ENCODE assay signal across 1 cellular context in the genomic region with DNA sequence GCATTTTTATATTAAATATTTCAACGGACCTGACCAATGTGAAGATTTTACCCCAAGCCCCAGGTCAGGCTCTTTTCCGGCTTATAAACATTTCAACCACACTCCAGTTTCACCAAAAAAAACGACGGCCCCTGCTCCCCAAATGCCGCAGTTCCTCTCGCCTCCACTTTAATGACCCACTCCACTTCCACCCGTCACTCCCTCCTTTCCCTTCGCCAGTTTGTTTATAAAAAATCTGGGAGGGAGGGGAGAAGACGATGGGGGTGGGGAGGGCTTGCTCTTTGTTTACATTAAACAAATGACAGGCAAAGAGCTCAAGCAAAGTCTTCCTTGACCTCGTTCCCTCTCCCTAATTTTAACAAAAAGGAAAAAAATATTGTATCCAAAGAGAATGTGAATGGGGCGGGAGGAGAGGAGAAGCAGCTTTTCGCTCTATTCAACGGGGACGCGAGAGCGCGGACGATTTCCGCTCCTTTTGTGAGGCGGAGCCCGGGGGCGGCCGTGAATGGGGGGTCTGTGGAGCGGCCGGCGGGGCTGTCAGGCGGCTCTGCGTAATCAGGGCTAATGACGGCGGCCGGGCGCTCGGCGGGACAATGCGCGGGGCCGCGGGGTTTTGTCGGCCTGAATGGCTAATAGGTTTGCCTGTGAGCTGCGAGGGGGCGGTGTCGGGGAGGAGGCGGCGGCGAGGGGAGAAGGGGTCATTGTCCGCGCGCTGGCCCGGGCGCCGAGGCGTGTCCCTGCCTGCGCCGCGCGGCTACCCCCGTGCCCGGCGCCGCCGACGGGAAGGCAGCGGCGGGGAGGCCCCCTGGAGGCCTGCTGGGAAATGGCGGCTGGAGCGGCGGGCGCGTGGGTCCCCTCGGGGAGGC.
A peak's percentile ranks its signal among the peaks of the same experiment; 100 is the strongest.
TF ChIP-seq lines count a peak whose summit lies in the region.

No MANE protein-coding gene starts in this region.

TF ChIP-seq in HEK293, 187 proteins besides CTCF, POLR2A, EP300 and RAD21 (continued from another document):
- TF ChIP-seq, protein P1, sequence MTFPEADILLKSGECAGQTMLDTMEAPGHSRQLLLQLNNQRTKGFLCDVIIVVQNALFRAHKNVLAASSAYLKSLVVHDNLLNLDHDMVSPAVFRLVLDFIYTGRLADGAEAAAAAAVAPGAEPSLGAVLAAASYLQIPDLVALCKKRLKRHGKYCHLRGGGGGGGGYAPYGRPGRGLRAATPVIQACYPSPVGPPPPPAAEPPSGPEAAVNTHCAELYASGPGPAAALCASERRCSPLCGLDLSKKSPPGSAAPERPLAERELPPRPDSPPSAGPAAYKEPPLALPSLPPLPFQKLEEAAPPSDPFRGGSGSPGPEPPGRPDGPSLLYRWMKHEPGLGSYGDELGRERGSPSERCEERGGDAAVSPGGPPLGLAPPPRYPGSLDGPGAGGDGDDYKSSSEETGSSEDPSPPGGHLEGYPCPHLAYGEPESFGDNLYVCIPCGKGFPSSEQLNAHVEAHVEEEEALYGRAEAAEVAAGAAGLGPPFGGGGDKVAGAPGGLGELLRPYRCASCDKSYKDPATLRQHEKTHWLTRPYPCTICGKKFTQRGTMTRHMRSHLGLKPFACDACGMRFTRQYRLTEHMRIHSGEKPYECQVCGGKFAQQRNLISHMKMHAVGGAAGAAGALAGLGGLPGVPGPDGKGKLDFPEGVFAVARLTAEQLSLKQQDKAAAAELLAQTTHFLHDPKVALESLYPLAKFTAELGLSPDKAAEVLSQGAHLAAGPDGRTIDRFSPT (tag by site-specific recombination; IDR thresholded peaks at IDR 0.05), result no peak
- 0 out of 2 replicates have a peak, but pooled peaks have one; percentile 35 for TF ChIP-seq KLF9 (tag by site-specific recombination; IDR thresholded peaks at IDR 0.05; ENCODE audit: low read depth)
- TF ChIP-seq, protein P2, sequence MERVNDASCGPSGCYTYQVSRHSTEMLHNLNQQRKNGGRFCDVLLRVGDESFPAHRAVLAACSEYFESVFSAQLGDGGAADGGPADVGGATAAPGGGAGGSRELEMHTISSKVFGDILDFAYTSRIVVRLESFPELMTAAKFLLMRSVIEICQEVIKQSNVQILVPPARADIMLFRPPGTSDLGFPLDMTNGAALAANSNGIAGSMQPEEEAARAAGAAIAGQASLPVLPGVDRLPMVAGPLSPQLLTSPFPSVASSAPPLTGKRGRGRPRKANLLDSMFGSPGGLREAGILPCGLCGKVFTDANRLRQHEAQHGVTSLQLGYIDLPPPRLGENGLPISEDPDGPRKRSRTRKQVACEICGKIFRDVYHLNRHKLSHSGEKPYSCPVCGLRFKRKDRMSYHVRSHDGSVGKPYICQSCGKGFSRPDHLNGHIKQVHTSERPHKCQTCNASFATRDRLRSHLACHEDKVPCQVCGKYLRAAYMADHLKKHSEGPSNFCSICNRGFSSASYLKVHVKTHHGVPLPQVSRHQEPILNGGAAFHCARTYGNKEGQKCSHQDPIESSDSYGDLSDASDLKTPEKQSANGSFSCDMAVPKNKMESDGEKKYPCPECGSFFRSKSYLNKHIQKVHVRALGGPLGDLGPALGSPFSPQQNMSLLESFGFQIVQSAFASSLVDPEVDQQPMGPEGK (tag by site-specific recombination; IDR thresholded peaks at IDR 0.05), result peak; percentile 71
- peak; percentile 44 for TF ChIP-seq SP3 (tag by site-specific recombination; IDR thresholded peaks at IDR 0.05)
- TF ChIP-seq ZNF366 (tag by site-specific recombination; conservative IDR thresholded peaks at IDR 0.05), result peak; percentile 28; the same call in 1 of the 2 replicates
- TF ChIP-seq ZNF843 (tag by site-specific recombination; IDR thresholded peaks at IDR 0.05), result no peak
- peak; percentile 36; the same call in 1 of the 2 replicates for TF ChIP-seq ZBTB20 (tag by site-specific recombination; IDR thresholded peaks at IDR 0.05)
- TF ChIP-seq, protein P3, sequence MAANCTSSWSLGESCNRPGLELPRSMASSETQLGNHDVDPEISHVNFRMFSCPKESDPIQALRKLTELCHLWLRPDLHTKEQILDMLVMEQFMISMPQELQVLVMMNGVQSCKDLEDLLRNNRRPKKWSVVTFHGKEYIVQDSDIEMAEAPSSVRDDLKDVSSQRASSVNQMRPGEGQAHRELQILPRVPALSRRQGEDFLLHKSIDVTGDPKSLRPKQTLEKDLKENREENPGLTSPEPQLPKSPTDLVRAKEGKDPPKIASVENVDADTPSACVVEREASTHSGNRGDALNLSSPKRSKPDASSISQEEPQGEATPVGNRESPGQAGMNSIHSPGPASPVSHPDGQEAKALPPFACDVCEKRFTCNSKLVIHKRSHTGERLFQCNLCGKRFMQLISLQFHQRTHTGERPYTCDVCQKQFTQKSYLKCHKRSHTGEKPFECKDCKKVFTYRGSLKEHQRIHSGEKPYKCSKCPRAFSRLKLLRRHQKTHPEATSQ (tag by site-specific recombination; IDR thresholded peaks at IDR 0.05), result no peak
- peak; percentile 78 for TF ChIP-seq ZNF335 (tag by site-specific recombination; conservative IDR thresholded peaks at IDR 0.05)
- no peak for TF ChIP-seq ZNF169 (tag by site-specific recombination; IDR thresholded peaks at IDR 0.05)
- TF ChIP-seq, protein P4, sequence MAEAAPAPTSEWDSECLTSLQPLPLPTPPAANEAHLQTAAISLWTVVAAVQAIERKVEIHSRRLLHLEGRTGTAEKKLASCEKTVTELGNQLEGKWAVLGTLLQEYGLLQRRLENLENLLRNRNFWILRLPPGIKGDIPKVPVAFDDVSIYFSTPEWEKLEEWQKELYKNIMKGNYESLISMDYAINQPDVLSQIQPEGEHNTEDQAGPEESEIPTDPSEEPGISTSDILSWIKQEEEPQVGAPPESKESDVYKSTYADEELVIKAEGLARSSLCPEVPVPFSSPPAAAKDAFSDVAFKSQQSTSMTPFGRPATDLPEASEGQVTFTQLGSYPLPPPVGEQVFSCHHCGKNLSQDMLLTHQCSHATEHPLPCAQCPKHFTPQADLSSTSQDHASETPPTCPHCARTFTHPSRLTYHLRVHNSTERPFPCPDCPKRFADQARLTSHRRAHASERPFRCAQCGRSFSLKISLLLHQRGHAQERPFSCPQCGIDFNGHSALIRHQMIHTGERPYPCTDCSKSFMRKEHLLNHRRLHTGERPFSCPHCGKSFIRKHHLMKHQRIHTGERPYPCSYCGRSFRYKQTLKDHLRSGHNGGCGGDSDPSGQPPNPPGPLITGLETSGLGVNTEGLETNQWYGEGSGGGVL (tag by site-specific recombination; IDR thresholded peaks at IDR 0.05), result peak; percentile 83
- no peak for TF ChIP-seq ZNF514 (tag by site-specific recombination; IDR thresholded peaks at IDR 0.05)
- TF ChIP-seq ZNF146 (tag by site-specific recombination; IDR thresholded peaks at IDR 0.05), result no peak
- peak; percentile 24; the same call in 1 of the 2 replicates for TF ChIP-seq ZBTB21 (tag by site-specific recombination; IDR thresholded peaks at IDR 0.05)
- no peak for TF ChIP-seq ZNF433 (tag by site-specific recombination; IDR thresholded peaks at IDR 0.05; ENCODE audit: low read depth)
- peak; percentile 40; the same call in 1 of the 2 replicates for TF ChIP-seq SP7 (tag by site-specific recombination; IDR thresholded peaks at IDR 0.05)
- no peak for TF ChIP-seq HOXC10 (CRISPR knock-in tag; IDR thresholded peaks at IDR 0.05)
- TF ChIP-seq ZNF121 (tag by site-specific recombination; IDR thresholded peaks at IDR 0.05), result no peak
- no peak for TF ChIP-seq ZNF175 (tag by site-specific recombination; IDR thresholded peaks at IDR 0.05)
- TF ChIP-seq ZNF16 (tag by site-specific recombination; IDR thresholded peaks at IDR 0.05; ENCODE audit: low read depth), result no peak
- TF ChIP-seq GLIS2 (tag by site-specific recombination; IDR thresholded peaks at IDR 0.05), result peak; percentile 60
- TF ChIP-seq ZSCAN16 (tag by site-specific recombination; IDR thresholded peaks at IDR 0.05), result no peak
- TF ChIP-seq ZNF561 (tag by site-specific recombination; IDR thresholded peaks at IDR 0.05; ENCODE audit: borderline replicate concordance), result peak; percentile 34; the same call in 1 of the 2 replicates
- no peak for TF ChIP-seq ZNF791 (tag by site-specific recombination; IDR thresholded peaks at IDR 0.05)
- no peak for TF ChIP-seq ZBTB1 (tag by site-specific recombination; IDR thresholded peaks at IDR 0.05)
- TF ChIP-seq SP2 (tag by site-specific recombination; IDR thresholded peaks at IDR 0.05), result peak; percentile 59
- TF ChIP-seq, protein P5, sequence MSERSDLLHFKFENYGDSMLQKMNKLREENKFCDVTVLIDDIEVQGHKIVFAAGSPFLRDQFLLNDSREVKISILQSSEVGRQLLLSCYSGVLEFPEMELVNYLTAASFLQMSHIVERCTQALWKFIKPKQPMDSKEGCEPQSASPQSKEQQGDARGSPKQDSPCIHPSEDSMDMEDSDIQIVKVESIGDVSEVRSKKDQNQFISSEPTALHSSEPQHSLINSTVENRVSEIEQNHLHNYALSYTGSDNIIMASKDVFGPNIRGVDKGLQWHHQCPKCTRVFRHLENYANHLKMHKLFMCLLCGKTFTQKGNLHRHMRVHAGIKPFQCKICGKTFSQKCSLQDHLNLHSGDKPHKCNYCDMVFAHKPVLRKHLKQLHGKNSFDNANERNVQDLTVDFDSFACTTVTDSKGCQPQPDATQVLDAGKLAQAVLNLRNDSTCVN (tag by site-specific recombination; optimal IDR thresholded peaks at IDR 0.05), result peak; percentile 80
- TF ChIP-seq, protein P6, sequence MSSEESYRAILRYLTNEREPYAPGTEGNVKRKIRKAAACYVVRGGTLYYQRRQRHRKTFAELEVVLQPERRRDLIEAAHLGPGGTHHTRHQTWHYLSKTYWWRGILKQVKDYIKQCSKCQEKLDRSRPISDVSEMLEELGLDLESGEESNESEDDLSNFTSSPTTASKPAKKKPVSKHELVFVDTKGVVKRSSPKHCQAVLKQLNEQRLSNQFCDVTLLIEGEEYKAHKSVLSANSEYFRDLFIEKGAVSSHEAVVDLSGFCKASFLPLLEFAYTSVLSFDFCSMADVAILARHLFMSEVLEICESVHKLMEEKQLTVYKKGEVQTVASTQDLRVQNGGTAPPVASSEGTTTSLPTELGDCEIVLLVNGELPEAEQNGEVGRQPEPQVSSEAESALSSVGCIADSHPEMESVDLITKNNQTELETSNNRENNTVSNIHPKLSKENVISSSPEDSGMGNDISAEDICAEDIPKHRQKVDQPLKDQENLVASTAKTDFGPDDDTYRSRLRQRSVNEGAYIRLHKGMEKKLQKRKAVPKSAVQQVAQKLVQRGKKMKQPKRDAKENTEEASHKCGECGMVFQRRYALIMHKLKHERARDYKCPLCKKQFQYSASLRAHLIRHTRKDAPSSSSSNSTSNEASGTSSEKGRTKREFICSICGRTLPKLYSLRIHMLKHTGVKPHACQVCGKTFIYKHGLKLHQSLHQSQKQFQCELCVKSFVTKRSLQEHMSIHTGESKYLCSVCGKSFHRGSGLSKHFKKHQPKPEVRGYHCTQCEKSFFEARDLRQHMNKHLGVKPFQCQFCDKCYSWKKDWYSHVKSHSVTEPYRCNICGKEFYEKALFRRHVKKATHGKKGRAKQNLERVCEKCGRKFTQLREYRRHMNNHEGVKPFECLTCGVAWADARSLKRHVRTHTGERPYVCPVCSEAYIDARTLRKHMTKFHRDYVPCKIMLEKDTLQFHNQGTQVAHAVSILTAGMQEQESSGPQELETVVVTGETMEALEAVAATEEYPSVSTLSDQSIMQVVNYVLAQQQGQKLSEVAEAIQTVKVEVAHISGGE (tag by site-specific recombination; conservative IDR thresholded peaks at IDR 0.05; ENCODE audit: low read depth), result peak; percentile 30
- TF ChIP-seq, protein P7, sequence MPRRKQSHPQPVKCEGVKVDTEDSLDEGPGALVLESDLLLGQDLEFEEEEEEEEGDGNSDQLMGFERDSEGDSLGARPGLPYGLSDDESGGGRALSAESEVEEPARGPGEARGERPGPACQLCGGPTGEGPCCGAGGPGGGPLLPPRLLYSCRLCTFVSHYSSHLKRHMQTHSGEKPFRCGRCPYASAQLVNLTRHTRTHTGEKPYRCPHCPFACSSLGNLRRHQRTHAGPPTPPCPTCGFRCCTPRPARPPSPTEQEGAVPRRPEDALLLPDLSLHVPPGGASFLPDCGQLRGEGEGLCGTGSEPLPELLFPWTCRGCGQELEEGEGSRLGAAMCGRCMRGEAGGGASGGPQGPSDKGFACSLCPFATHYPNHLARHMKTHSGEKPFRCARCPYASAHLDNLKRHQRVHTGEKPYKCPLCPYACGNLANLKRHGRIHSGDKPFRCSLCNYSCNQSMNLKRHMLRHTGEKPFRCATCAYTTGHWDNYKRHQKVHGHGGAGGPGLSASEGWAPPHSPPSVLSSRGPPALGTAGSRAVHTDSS (tag by site-specific recombination; IDR thresholded peaks at IDR 0.05), result no peak
- peak; percentile 43; the same call in 1 of the 2 replicates for TF ChIP-seq EGR2 (tag by site-specific recombination; IDR thresholded peaks at IDR 0.05; ENCODE audit: low read depth)
- no peak for TF ChIP-seq ZNF302 (tag by site-specific recombination; IDR thresholded peaks at IDR 0.05; ENCODE audit: low read depth)
- TF ChIP-seq ZIC2 (tag by site-specific recombination; IDR thresholded peaks at IDR 0.05), result no peak
- no peak for TF ChIP-seq ZNF354C (tag by site-specific recombination; IDR thresholded peaks at IDR 0.05; ENCODE audit: borderline replicate concordance, low read depth)
- TF ChIP-seq GLI4 (tag by site-specific recombination; IDR thresholded peaks at IDR 0.05), result no peak
- TF ChIP-seq ZEB2 (tag by site-specific recombination; IDR thresholded peaks at IDR 0.05), result peak; percentile 37; the same call in 1 of the 2 replicates
- no peak; the same call in 1 of the 2 replicates for TF ChIP-seq KLF1 (tag by site-specific recombination; IDR thresholded peaks at IDR 0.05)
- no peak for TF ChIP-seq ZNF549 (tag by site-specific recombination; IDR thresholded peaks at IDR 0.05)
